Comparison of ENCODE assay signal across 8 cellular contexts in genomic region chr11:65662802-65663633, GRCh38. TPM values are rescaled to one million over a fixed set of nuclear protein-coding genes. Genes with fewer than 3 reads are reported as not detected.
A peak's percentile ranks its signal among the peaks of the same experiment; 100 is the strongest.
DNase-seq lines count a peak whose midpoint lies in the region; ATAC-seq, FAIRE-seq and TF ChIP-seq lines count a peak whose summit lies in the region.

Gene RELA, minus strand, starts transcription at chr11:65662916. Its CDS starts 84 bp downstream, at chr11:65662832.

- peaks cover 26 to 50% (median 30%) of the 10 kb centered on the region in 3 donors for H3K4me1 ChIP-seq in esophagus squamous epithelium

- intact Hi-C loops in esophagus squamous epithelium (cut with DNase I) = no loop called here

- H3K27ac ChIP-seq in esophagus squamous epithelium = peak within 1 kb of the TSS; percentile 96 to 99 (median 97)

- DNase-seq in DMS153 treated with DMSO at 0.1 percent for 48 hours (lab: John Stamatoyannopoulos, UW; ENCODE audit: unreplicated experiment) = peak; percentile 65
- DNase-seq in HuH-7.5 (ENCODE audit: low spot score) = peak; percentile 86
- DNase-seq in RCC 7860 (ENCODE audit: low spot score) = peak; percentile 87
- peak; percentile 97 for DNase-seq in activated T-cell treated with anti-CD3 and anti-CD28 coated beads, Interleukin-2, amount 50 U/mL, for 72 hours
- no peak for DNase-seq in esophagus squamous epithelium (lab: John Stamatoyannopoulos, UW)
- DNase-seq in naive B cell = peak; percentile 91

- peak in 3 of 4 donors; percentile 62 to 81 (median 80) for TF ChIP-seq POLR2A in esophagus squamous epithelium (IDR thresholded peaks at IDR 0.05)

- peaks cover 14 to 21% of the 10 kb centered on the region in 2 donors for H3K36me3 Mint-ChIP-seq in activated T-cell treated with anti-CD3 and anti-CD28 coated beads, Interleukin-2, amount 50 U/mL, for 72 hours (ENCODE audit: insufficient read depth in 2 of 2)
- H3K36me3 Mint-ChIP-seq in naive B cell = peaks cover 8 to 23% of the 10 kb centered on the region in 2 donors
- H3K36me3 Mint-ChIP-seq in stimulated activated memory B cell treated with anti-CD40 and anti-IgM and Interleukin-4, amounts not matched to agents 10 μg/mL and 1 μg/mL and 100 μg/mL, for 72 hours = peaks cover 25% of the 10 kb centered on the region

- H3K27me3 Mint-ChIP-seq in activated T-cell treated with anti-CD3 and anti-CD28 coated beads, Interleukin-2, amount 50 U/mL, for 72 hours (ENCODE audit: low read depth) = no peaks in the 10 kb centered on the region
- H3K27me3 Mint-ChIP-seq in naive B cell = no peaks in the 10 kb centered on the region
- no peaks in the 10 kb centered on the region for H3K27me3 Mint-ChIP-seq in stimulated activated memory B cell treated with anti-CD40 and anti-IgM and Interleukin-4, amounts not matched to agents 10 μg/mL and 1 μg/mL and 100 μg/mL, for 72 hours

- 0% methylated on average over 5 to 11 of the region's 91 CpGs for WGBS in esophagus squamous epithelium, 2 donors

- H3K9me3 ChIP-seq in esophagus squamous epithelium = no peaks in the 10 kb centered on the region

- peak within 1 kb of the TSS; percentile 65 to 92 (median 85) for H3K4me3 ChIP-seq in esophagus squamous epithelium

- no peaks in the 10 kb centered on the region for H3K27me3 ChIP-seq in esophagus squamous epithelium

- peak within 1 kb of the TSS; percentile 89 for H3K27ac Mint-ChIP-seq in activated T-cell treated with anti-CD3 and anti-CD28 coated beads, Interleukin-2, amount 50 U/mL, for 72 hours
- peak within 1 kb of the TSS; percentile 93 to 98 (median 98) for H3K27ac Mint-ChIP-seq in naive B cell
- peak within 1 kb of the TSS; percentile 93 for H3K27ac Mint-ChIP-seq in stimulated activated memory B cell treated with anti-CD40 and anti-IgM and Interleukin-4, amounts not matched to agents 10 μg/mL and 1 μg/mL and 100 μg/mL, for 72 hours

- ATAC-seq in GM21526 (IDR thresholded peaks at IDR 0.05; ENCODE audit: low FRiP score, unreplicated experiment) = peak; percentile 61
- peak; percentile 90 to 93 for ATAC-seq in activated T-cell treated with anti-CD3 and anti-CD28 coated beads, Interleukin-2, amount 50 U/mL, for 72 hours (replicated peaks in 1 of 2)
- peak; percentile 79 to 80 for ATAC-seq in naive B cell (ENCODE audit: low read depth in 2 of 2)
- ATAC-seq in stimulated activated memory B cell treated with anti-CD40 and anti-IgM and Interleukin-4, amounts not matched to agents 10 μg/mL and 1 μg/mL and 100 μg/mL, for 72 hours = peak; percentile 95

- H3K4me1 Mint-ChIP-seq in activated T-cell treated with anti-CD3 and anti-CD28 coated beads, Interleukin-2, amount 50 U/mL, for 72 hours (ENCODE audit: low read depth) = peaks cover 41% of the 10 kb centered on the region
- H3K4me1 Mint-ChIP-seq in naive B cell = peaks cover 16 to 46% (median 18%) of the 10 kb centered on the region in 3 donors
- peaks cover 30% of the 10 kb centered on the region for H3K4me1 Mint-ChIP-seq in stimulated activated memory B cell treated with anti-CD40 and anti-IgM and Interleukin-4, amounts not matched to agents 10 μg/mL and 1 μg/mL and 100 μg/mL, for 72 hours

- H3K4me3 Mint-ChIP-seq in activated T-cell treated with anti-CD3 and anti-CD28 coated beads, Interleukin-2, amount 50 U/mL, for 72 hours = peak within 1 kb of the TSS; percentile 93 to 95
- H3K4me3 Mint-ChIP-seq in naive B cell = peak within 1 kb of the TSS; percentile 89 to 99 (median 94)
- H3K4me3 Mint-ChIP-seq in stimulated activated memory B cell treated with anti-CD40 and anti-IgM and Interleukin-4, amounts not matched to agents 10 μg/mL and 1 μg/mL and 100 μg/mL, for 72 hours = peak within 1 kb of the TSS; percentile 84

- peaks cover 25 to 37% (median 26%) of the 10 kb centered on the region in 3 donors for H3K36me3 ChIP-seq in esophagus squamous epithelium

- no peak for FAIRE-seq in RCC 7860 (lab: Jason Lieb, UNC)

- peak in 4 of 6 experiments; percentile 25 to 47 (median 30) for TF ChIP-seq CTCF in esophagus squamous epithelium (IDR thresholded peaks at IDR 0.05)

- no peaks in the 10 kb centered on the region for H3K9me3 Mint-ChIP-seq in activated T-cell treated with anti-CD3 and anti-CD28 coated beads, Interleukin-2, amount 50 U/mL, for 72 hours
- peaks cover 0 to 1% (median 0%) of the 10 kb centered on the region in 7 donors for H3K9me3 Mint-ChIP-seq in naive B cell
- H3K9me3 Mint-ChIP-seq in stimulated activated memory B cell treated with anti-CD40 and anti-IgM and Interleukin-4, amounts not matched to agents 10 μg/mL and 1 μg/mL and 100 μg/mL, for 72 hours = no peaks in the 10 kb centered on the region

RNA-seq across cellular contexts. Expression of gene RELA, which starts in this region (rescaled TPM):
- total RNA-seq in activated T-cell treated with anti-CD3 and anti-CD28 coated beads, Interleukin-2, amount 50 U/mL, for 72 hours = 100 to 1,000 TPM; 116 to 121 TPM
- 10 to 100 TPM; 29.4 to 49.4 (median 47.5) TPM for total RNA-seq in esophagus squamous epithelium
- polyA plus RNA-seq in naive B cell (ENCODE audit: low read depth in 6 of 6) = 10 to 100 TPM; 36.3 to 72.2 (median 48.6) TPM
